1 cellular context compared by ENCODE assay signal in the genomic region with DNA sequence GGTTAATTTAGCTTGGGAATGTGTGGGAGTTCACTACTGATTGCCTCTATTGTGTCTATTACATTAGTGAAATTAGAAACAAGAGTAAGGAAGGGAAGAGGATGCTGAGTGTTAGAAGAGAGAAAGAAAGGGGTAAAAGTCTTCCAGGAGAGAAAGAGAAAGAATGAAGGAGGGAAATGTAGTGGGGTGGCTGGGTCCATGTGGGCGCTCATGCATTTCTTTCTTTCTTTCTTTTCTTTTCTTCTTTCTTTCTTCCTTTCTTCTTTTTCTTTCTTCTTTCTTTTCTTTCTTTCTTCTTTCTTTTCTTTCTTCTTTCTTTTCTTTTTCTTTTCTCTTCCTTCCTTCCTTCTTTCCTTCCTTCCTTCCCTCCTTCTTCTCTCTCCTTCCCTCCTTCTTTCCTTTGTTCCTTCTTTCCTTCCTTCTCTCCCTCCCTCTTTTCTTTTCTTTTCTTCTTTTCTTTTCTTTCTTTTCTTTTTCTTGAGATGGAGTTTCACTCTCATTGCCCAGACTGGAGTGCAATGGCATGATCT.
TF ChIP-seq lines count a peak whose summit lies in the region.

No MANE protein-coding gene starts in this region.

TF ChIP-seq in K562, 482 proteins besides CTCF, POLR2A, EP300 and RAD21:
- no peak for TF ChIP-seq RBBP5 (IDR thresholded peaks at IDR 0.05; ENCODE audit: borderline replicate concordance, insufficient read depth, low read length, poor library complexity, severe bottlenecking)
- TF ChIP-seq, protein P1, sequence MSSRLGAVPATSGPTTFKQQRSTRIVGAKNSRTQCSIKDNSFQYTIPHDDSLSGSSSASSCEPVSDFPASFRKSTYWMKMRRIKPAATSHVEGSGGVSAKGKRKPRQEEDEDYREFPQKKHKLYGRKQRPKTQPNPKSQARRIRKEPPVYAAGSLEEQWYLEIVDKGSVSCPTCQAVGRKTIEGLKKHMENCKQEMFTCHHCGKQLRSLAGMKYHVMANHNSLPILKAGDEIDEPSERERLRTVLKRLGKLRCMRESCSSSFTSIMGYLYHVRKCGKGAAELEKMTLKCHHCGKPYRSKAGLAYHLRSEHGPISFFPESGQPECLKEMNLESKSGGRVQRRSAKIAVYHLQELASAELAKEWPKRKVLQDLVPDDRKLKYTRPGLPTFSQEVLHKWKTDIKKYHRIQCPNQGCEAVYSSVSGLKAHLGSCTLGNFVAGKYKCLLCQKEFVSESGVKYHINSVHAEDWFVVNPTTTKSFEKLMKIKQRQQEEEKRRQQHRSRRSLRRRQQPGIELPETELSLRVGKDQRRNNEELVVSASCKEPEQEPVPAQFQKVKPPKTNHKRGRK (tag; IDR thresholded peaks at IDR 0.05), result peak; percentile 84
- TF ChIP-seq, protein P2, sequence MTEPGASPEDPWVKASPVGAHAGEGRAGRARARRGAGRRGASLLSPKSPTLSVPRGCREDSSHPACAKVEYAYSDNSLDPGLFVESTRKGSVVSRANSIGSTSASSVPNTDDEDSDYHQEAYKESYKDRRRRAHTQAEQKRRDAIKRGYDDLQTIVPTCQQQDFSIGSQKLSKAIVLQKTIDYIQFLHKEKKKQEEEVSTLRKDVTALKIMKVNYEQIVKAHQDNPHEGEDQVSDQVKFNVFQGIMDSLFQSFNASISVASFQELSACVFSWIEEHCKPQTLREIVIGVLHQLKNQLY (CRISPR knock-in tag; conservative IDR thresholded peaks at IDR 0.05), result no peak
TF ChIP-seq in K562: peak in this region for 1.
